In the genomic region with DNA sequence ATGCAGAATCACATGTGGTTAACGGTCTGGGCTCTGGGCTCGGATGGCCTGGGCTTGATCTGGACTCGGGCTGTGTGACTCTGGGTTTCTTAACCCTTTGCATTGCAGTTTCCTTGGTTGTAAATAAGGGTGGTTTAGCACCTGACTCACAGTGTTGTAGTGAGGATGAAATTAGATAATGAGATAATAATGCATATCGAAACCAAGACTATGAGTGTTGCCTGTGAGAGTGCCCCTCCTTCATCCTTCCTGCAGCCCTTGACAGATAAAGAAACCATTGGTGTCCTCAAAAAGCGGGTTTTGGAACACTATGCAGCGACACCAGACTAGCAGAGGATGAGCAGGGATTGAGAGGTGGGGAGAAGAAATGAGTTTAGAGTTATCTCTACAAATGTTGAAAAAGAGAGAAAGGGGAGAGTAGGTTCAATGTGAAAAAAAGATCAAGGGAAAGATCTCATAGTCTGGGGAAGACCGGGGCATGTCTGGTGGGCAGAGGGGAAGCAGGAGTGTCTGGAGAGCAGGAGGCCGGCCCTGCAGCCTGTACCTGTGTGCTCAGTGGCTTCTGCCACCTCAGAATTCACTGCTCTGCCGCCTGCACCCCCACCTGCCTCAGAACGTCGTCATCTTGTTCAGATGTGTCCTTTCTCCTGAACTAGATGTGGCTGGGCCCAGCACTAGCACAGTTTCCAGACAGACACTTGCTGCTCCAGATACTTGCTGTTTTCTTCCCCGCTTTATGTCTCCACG, we compare ENCODE assay signal across 14 cellular contexts.
DNase-seq lines count a peak whose midpoint lies in the region; ATAC-seq and TF ChIP-seq lines count a peak whose summit lies in the region.
"Had no signal": no experiment of that assay in that cellular context is flagged by ENCODE, and none has a peak within 500 bp of the region (broad histone marks: within the 10 kb centered on the region; RNA-seq: fewer than 3 reads in every experiment).

No MANE protein-coding gene starts in this region.

- no peak overlapping the region for H3K27ac ChIP-seq in sigmoid colon
- H3K27ac ChIP-seq: thyroid gland had no signal

- no peak for TF ChIP-seq EP300 in sigmoid colon (IDR thresholded peaks at IDR 0.05)

- TF ChIP-seq CTCF in nephron (IDR thresholded peaks at IDR 0.05; ENCODE audit: unreplicated experiment in 3 of 3) (no peak), lower leg skin (IDR thresholded peaks at IDR 0.05) (no peak), sigmoid colon (IDR thresholded peaks at IDR 0.05) (no peak)

- H3K4me1 ChIP-seq in sigmoid colon = peaks cover 0 to 16% (median 8%) of the 10 kb centered on the region in 4 donors

- peak overlapping the region; percentile 78 for H3K27ac Mint-ChIP-seq in activated T-cell treated with anti-CD3 and anti-CD28 coated beads, Interleukin-2, amount 50 U/mL, for 24 hours
- H3K27ac Mint-ChIP-seq in activated CD8-positive, alpha-beta T cell treated with anti-CD3 and anti-CD28 coated beads, Interleukin-2, amount 10 ng/mL, durations not matched to agents 7 days and 5 days = peak overlapping the region; percentile 60
- peak overlapping the region in 2 of 3 experiments; percentile 21 to 62 for H3K27ac Mint-ChIP-seq in nephron
- H3K27ac Mint-ChIP-seq: IgD-negative memory B cell had no signal

- H3K9me3 Mint-ChIP-seq in activated T-cell treated with anti-CD3 and anti-CD28 coated beads, Interleukin-2, amount 50 U/mL, for 24 hours = no peaks in the 10 kb centered on the region
- no peaks in the 10 kb centered on the region for H3K9me3 Mint-ChIP-seq in activated CD8-positive, alpha-beta T cell treated with anti-CD3 and anti-CD28 coated beads, Interleukin-2, amount 10 ng/mL, durations not matched to agents 7 days and 5 days (ENCODE audit: insufficient read depth)
- no peaks in the 10 kb centered on the region for H3K9me3 Mint-ChIP-seq in nephron
- H3K9me3 Mint-ChIP-seq: IgD-negative memory B cell had no signal

- peak; percentile 41 for ATAC-seq in HG02852 (IDR thresholded peaks at IDR 0.05; ENCODE audit: unreplicated experiment)
- peak; percentile 41 for ATAC-seq in activated CD8-positive, alpha-beta T cell treated with anti-CD3 and anti-CD28 coated beads, Interleukin-2, amount 10 ng/mL, durations not matched to agents 7 days and 5 days

- TF ChIP-seq POLR2A in lower leg skin (IDR thresholded peaks at IDR 0.05) (no peak), sigmoid colon (IDR thresholded peaks at IDR 0.05) (no peak)

- POLR2A ChIA-PET in activated CD8-positive, alpha-beta T cell treated with anti-CD3 and anti-CD28 coated beads, Interleukin-2, amount 10 ng/mL, durations not matched to agents 7 days and 5 days (lab: Charles Lee) = no interaction called here

- intact Hi-C loops in lower leg skin (cut with DNase I; ENCODE audit: low total_unique reads) (loop anchor here (10.0 kb wide), 2 partner anchors 554 to 854 kb away; no protein-coding TSS in a partner anchor), sigmoid colon (cut with DNase I) (no loop called here)

- no peaks in the 10 kb centered on the region for H3K27me3 ChIP-seq in sigmoid colon
- H3K27me3 ChIP-seq: thyroid gland had no signal

- no peaks in the 10 kb centered on the region for H3K36me3 Mint-ChIP-seq in activated T-cell treated with anti-CD3 and anti-CD28 coated beads, Interleukin-2, amount 50 U/mL, for 24 hours (ENCODE audit: low read depth)
- H3K36me3 Mint-ChIP-seq in activated CD8-positive, alpha-beta T cell treated with anti-CD3 and anti-CD28 coated beads, Interleukin-2, amount 10 ng/mL, durations not matched to agents 7 days and 5 days (ENCODE audit: low read depth) = no peaks in the 10 kb centered on the region
- H3K36me3 Mint-ChIP-seq in nephron (ENCODE audit: low read depth) = no peaks in the 10 kb centered on the region
- H3K36me3 Mint-ChIP-seq: IgD-negative memory B cell had no signal

- CTCF ChIA-PET in activated CD8-positive, alpha-beta T cell treated with anti-CD3 and anti-CD28 coated beads, Interleukin-2, amount 10 ng/mL, durations not matched to agents 7 days and 5 days (lab: Charles Lee) = no interaction called here

- H3K36me3 ChIP-seq in sigmoid colon = no peaks in the 10 kb centered on the region
- H3K36me3 ChIP-seq: thyroid gland had no signal

- peaks cover 9% of the 10 kb centered on the region for H3K27me3 Mint-ChIP-seq in activated T-cell treated with anti-CD3 and anti-CD28 coated beads, Interleukin-2, amount 50 U/mL, for 24 hours
- peaks cover 3% of the 10 kb centered on the region for H3K27me3 Mint-ChIP-seq in activated CD8-positive, alpha-beta T cell treated with anti-CD3 and anti-CD28 coated beads, Interleukin-2, amount 10 ng/mL, durations not matched to agents 7 days and 5 days (ENCODE audit: low read depth)
- H3K27me3 Mint-ChIP-seq in nephron (ENCODE audit: low read depth) = peaks cover 3% of the 10 kb centered on the region

- peak overlapping the region; percentile 28 for H3K4me3 Mint-ChIP-seq in activated T-cell treated with anti-CD3 and anti-CD28 coated beads, Interleukin-2, amount 50 U/mL, for 24 hours
- H3K4me3 Mint-ChIP-seq in activated CD8-positive, alpha-beta T cell treated with anti-CD3 and anti-CD28 coated beads, Interleukin-2, amount 10 ng/mL, durations not matched to agents 7 days and 5 days = no peak overlapping the region
- no peak overlapping the region for H3K4me3 Mint-ChIP-seq in nephron
- H3K4me3 Mint-ChIP-seq: IgD-negative memory B cell had no signal

- no peak overlapping the region for H3K4me3 ChIP-seq in lower leg skin (ENCODE audit: low read depth, poor library complexity, severe bottlenecking)
- H3K4me3 ChIP-seq in sigmoid colon = no peak overlapping the region
- H3K4me3 ChIP-seq: thyroid gland had no signal

- WGBS in lower leg skin, 2 donors = 77 to 82% methylated on average over 13 of the region's 13 CpGs
- WGBS in sigmoid colon, 2 donors = 77 to 86% methylated on average over 13 of the region's 13 CpGs

- no peaks in the 10 kb centered on the region for H3K9me3 ChIP-seq in sigmoid colon
- H3K9me3 ChIP-seq: thyroid gland had no signal

- H3K4me1 Mint-ChIP-seq in activated T-cell treated with anti-CD3 and anti-CD28 coated beads, Interleukin-2, amount 50 U/mL, for 24 hours (ENCODE audit: low read depth) = peaks cover 30% of the 10 kb centered on the region
- H3K4me1 Mint-ChIP-seq in activated CD8-positive, alpha-beta T cell treated with anti-CD3 and anti-CD28 coated beads, Interleukin-2, amount 10 ng/mL, durations not matched to agents 7 days and 5 days (ENCODE audit: low read depth) = peaks cover 26% of the 10 kb centered on the region
- peaks cover 44% of the 10 kb centered on the region for H3K4me1 Mint-ChIP-seq in nephron

- DNase-seq in activated T-cell treated with anti-CD3 and anti-CD28 coated beads, Interleukin-2, amount 50 U/mL, for 24 hours = no peak
- DNase-seq in activated T-cell treated with anti-CD3 and anti-CD28 coated beads for 4 hours = no peak
- no peak for DNase-seq in activated CD8-positive, alpha-beta T cell treated with anti-CD3 and anti-CD28 coated beads, Interleukin-2, amount 10 ng/mL, durations not matched to agents 7 days and 5 days
- DNase-seq in lower leg skin (ENCODE audit: low spot score in 2 of 2) = no peak
- DNase-seq in SKM-1 treated with dmso at 0.1 percent for 144 hours (lab: John Stamatoyannopoulos, UW; ENCODE audit: unreplicated experiment) = no peak
- no peak for DNase-seq in sigmoid colon
- DNase-seq: anterior cingulate cortex, cortex of kidney, erythroblast, NCI-H524, thyroid gland had no signal
